Comparison of ENCODE assay signal across 1 cellular context in the genomic region with DNA sequence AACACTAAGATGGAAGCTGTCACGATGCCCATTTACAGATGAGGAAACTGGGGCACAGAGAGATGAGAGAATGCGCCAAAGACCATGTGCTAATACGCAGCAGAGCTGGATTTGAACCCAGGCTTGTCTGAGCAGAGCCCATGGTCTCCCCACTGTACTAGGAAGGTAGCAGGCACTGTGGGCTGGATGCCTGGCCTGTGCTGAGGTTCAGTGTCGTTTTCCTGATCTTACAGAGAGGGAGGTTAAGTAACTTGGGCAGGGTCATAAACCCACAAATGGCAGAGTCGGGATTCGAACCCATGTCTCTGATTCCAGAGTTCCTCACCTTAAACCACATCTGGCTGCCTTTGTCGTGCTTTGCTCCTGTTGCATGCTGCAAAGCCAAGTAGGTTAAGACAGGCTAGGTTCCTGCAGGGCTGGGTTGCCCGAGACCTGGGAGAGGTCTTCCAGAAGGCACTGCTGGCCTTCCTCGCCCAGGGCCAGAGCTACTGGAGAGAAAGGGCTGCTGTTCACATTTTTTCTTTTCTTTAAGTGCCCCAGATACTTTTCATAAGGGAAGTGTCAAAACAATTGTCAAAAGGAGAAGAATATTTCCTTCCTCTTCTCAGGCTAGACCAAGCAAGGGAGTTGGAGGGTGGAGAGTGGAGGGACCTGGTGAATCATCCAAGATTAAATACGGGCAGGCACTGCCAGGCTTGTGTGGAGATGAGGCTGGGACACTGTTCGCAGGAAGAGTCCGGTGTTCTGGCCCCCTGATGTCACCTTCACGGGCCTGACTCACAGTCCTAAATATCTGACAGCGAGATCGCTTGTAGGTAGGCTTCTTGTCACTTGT.
TF ChIP-seq lines count a peak whose summit lies in the region.

No MANE protein-coding gene starts in this region.

TF ChIP-seq in HepG2, 621 proteins besides CTCF, POLR2A, EP300 and RAD21 (continued from another document):
- TF ChIP-seq, protein P1, sequence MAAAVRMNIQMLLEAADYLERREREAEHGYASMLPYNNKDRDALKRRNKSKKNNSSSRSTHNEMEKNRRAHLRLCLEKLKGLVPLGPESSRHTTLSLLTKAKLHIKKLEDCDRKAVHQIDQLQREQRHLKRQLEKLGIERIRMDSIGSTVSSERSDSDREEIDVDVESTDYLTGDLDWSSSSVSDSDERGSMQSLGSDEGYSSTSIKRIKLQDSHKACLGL (CRISPR knock-in tag; IDR thresholded peaks at IDR 0.05): no peak
- TF ChIP-seq, protein P2, sequence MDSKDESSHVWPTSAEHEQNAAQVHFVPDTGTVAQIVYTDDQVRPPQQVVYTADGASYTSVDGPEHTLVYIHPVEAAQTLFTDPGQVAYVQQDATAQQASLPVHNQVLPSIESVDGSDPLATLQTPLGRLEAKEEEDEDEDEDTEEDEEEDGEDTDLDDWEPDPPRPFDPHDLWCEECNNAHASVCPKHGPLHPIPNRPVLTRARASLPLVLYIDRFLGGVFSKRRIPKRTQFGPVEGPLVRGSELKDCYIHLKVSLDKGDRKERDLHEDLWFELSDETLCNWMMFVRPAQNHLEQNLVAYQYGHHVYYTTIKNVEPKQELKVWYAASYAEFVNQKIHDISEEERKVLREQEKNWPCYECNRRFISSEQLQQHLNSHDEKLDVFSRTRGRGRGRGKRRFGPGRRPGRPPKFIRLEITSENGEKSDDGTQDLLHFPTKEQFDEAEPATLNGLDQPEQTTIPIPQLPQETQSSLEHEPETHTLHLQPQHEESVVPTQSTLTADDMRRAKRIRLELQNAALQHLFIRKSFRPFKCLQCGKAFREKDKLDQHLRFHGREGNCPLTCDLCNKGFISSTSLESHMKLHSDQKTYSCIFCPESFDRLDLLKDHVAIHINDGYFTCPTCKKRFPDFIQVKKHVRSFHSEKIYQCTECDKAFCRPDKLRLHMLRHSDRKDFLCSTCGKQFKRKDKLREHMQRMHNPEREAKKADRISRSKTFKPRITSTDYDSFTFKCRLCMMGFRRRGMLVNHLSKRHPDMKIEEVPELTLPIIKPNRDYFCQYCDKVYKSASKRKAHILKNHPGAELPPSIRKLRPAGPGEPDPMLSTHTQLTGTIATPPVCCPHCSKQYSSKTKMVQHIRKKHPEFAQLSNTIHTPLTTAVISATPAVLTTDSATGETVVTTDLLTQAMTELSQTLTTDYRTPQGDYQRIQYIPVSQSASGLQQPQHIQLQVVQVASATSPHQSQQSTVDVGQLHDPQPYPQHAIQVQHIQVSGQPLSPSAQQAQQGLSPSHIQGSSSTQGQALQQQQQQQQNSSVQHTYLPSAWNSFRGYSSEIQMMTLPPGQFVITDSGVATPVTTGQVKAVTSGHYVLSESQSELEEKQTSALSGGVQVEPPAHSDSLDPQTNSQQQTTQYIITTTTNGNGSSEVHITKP (CRISPR knock-in tag; IDR thresholded peaks at IDR 0.05; ENCODE audit: low read depth): 0 out of 2 replicates have a peak, but pooled peaks have one; percentile 41
- TF ChIP-seq ATF7 (IDR thresholded peaks at IDR 0.05) (no peak), ATF7 (CRISPR knock-in tag; IDR thresholded peaks at IDR 0.05) (no peak), NKX3-1 (CRISPR knock-in tag; IDR thresholded peaks at IDR 0.05) (no peak), ZNF564 (CRISPR knock-in tag; IDR thresholded peaks at IDR 0.05) (no peak), TBX3 (IDR thresholded peaks at IDR 0.05; ENCODE audit: borderline replicate concordance) (no peak), ZNF180 (CRISPR knock-in tag; IDR thresholded peaks at IDR 0.05; ENCODE audit: borderline replicate concordance, low read depth) (no peak), ZNF766 (CRISPR knock-in tag; IDR thresholded peaks at IDR 0.05; ENCODE audit: borderline replicate concordance) (no peak), TBP (CRISPR knock-in tag; IDR thresholded peaks at IDR 0.05) (no peak)
- TF ChIP-seq, protein P3, sequence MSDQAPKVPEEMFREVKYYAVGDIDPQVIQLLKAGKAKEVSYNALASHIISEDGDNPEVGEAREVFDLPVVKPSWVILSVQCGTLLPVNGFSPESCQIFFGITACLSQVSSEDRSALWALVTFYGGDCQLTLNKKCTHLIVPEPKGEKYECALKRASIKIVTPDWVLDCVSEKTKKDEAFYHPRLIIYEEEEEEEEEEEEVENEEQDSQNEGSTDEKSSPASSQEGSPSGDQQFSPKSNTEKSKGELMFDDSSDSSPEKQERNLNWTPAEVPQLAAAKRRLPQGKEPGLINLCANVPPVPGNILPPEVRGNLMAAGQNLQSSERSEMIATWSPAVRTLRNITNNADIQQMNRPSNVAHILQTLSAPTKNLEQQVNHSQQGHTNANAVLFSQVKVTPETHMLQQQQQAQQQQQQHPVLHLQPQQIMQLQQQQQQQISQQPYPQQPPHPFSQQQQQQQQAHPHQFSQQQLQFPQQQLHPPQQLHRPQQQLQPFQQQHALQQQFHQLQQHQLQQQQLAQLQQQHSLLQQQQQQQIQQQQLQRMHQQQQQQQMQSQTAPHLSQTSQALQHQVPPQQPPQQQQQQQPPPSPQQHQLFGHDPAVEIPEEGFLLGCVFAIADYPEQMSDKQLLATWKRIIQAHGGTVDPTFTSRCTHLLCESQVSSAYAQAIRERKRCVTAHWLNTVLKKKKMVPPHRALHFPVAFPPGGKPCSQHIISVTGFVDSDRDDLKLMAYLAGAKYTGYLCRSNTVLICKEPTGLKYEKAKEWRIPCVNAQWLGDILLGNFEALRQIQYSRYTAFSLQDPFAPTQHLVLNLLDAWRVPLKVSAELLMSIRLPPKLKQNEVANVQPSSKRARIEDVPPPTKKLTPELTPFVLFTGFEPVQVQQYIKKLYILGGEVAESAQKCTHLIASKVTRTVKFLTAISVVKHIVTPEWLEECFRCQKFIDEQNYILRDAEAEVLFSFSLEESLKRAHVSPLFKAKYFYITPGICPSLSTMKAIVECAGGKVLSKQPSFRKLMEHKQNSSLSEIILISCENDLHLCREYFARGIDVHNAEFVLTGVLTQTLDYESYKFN (CRISPR knock-in tag; conservative IDR thresholded peaks at IDR 0.05): no peak
